ENCODE assay signal across 12 cellular contexts in the genomic region with DNA sequence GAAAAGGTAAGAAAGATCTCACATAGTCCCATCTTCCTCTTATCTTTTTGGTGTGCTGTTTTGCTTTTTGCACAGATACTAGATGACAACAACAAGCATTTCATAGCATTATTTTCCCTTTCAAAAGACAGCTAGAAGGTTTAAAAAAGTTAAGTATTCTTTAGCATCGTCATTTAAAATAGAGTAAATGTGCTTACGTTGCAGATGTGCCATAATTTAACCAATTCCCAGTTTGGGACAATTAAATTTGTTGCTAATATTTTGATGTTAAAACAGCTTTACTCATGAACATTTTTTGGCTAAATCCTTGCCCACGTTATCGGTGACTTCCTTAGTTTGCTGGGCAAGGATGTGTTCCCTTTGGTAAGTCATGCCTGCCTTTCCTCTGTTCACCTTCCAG. TPM values are rescaled to one million over a fixed set of nuclear protein-coding genes. Genes with fewer than 3 reads are reported as not detected.
DNase-seq lines count a peak whose midpoint lies in the region; ATAC-seq and TF ChIP-seq lines count a peak whose summit lies in the region.
"Had no signal": no experiment of that assay in that cellular context is flagged by ENCODE, and none has a peak within 500 bp of the region (broad histone marks: within the 10 kb centered on the region; RNA-seq: fewer than 3 reads in every experiment).

No MANE protein-coding gene starts in this region.

- intact Hi-C loops in activated CD8-positive, alpha-beta T cell treated with anti-CD3 and anti-CD28 coated beads for 36 hours (cut with micrococcal nuclease): no loop called here

- H3K4me1 ChIP-seq in CD4-positive, CD25-positive, alpha-beta regulatory T cell (ENCODE audit: control insufficient read depth, insufficient read depth, low read length, poor library complexity, severe bottlenecking): peaks cover 48% of the 10 kb centered on the region
- peaks cover 43% of the 10 kb centered on the region for H3K4me1 ChIP-seq in osteoblast (ENCODE audit: insufficient read depth, low read length)
- H3K4me1 ChIP-seq in upper lobe of left lung: peaks cover 14 to 17% (median 15%) of the 10 kb centered on the region in 4 donors

- peak overlapping the region; percentile 58 for H3K4me2 ChIP-seq in osteoblast (ENCODE audit: insufficient read depth, low read length)

- H3K4me3 Mint-ChIP-seq in activated CD8-positive, alpha-beta T cell treated with anti-CD3 and anti-CD28 coated beads for 36 hours: no peak overlapping the region
- no peak overlapping the region for H3K4me3 Mint-ChIP-seq in activated CD8-positive, alpha-beta T cell treated with anti-CD3 and anti-CD28 coated beads, Interleukin-2, amount 10 ng/mL, durations not matched to agents 7 days and 5 days
- peak overlapping the region in 1 of 4 donors; percentile 100 for H3K4me3 Mint-ChIP-seq in CD4-positive, CD25-positive, alpha-beta regulatory T cell
- no peak overlapping the region for H3K4me3 Mint-ChIP-seq in activated naive CD8-positive, alpha-beta T cell treated with anti-CD3 and anti-CD28 coated beads, Interleukin-2, amount 50 U/mL, for 24 hours

- no peaks in the 10 kb centered on the region for H3K9me3 Mint-ChIP-seq in activated CD8-positive, alpha-beta T cell treated with anti-CD3 and anti-CD28 coated beads for 36 hours
- H3K9me3 Mint-ChIP-seq in activated CD8-positive, alpha-beta T cell treated with anti-CD3 and anti-CD28 coated beads, Interleukin-2, amount 10 ng/mL, durations not matched to agents 7 days and 5 days (ENCODE audit: insufficient read depth): no peaks in the 10 kb centered on the region
- H3K9me3 Mint-ChIP-seq in CD4-positive, CD25-positive, alpha-beta regulatory T cell: no peaks in the 10 kb centered on the region
- H3K9me3 Mint-ChIP-seq in activated naive CD8-positive, alpha-beta T cell treated with anti-CD3 and anti-CD28 coated beads, Interleukin-2, amount 50 U/mL, for 24 hours: peaks cover 4% of the 10 kb centered on the region

- H3K4me1 Mint-ChIP-seq in activated CD8-positive, alpha-beta T cell treated with anti-CD3 and anti-CD28 coated beads for 36 hours (ENCODE audit: low read depth): peaks cover 72% of the 10 kb centered on the region
- H3K4me1 Mint-ChIP-seq in activated CD8-positive, alpha-beta T cell treated with anti-CD3 and anti-CD28 coated beads, Interleukin-2, amount 10 ng/mL, durations not matched to agents 7 days and 5 days (ENCODE audit: low read depth): peaks cover 48% of the 10 kb centered on the region
- H3K4me1 Mint-ChIP-seq in CD4-positive, CD25-positive, alpha-beta regulatory T cell: peaks cover 36 to 72% (median 54%) of the 10 kb centered on the region in 4 donors
- peaks cover 80% of the 10 kb centered on the region for H3K4me1 Mint-ChIP-seq in activated naive CD8-positive, alpha-beta T cell treated with anti-CD3 and anti-CD28 coated beads, Interleukin-2, amount 50 U/mL, for 24 hours

- TF ChIP-seq POLR2A in upper lobe of left lung (IDR thresholded peaks at IDR 0.05): no peak

- ATAC-seq in activated CD8-positive, alpha-beta T cell treated with anti-CD3 and anti-CD28 coated beads for 36 hours: no peak
- ATAC-seq in activated CD8-positive, alpha-beta T cell treated with anti-CD3 and anti-CD28 coated beads, Interleukin-2, amount 10 ng/mL, durations not matched to agents 7 days and 5 days: no peak
- no peak for ATAC-seq in CD4-positive, CD25-positive, alpha-beta regulatory T cell (ENCODE audit: low read depth in 2 of 2)
- ATAC-seq in activated naive CD8-positive, alpha-beta T cell treated with anti-CD3 and anti-CD28 coated beads, Interleukin-2, amount 50 U/mL, for 24 hours: no peak
- ATAC-seq in GM21825 (IDR thresholded peaks at IDR 0.05; ENCODE audit: unreplicated experiment): no peak
- ATAC-seq in upper lobe of left lung (ENCODE audit: low FRiP score in 2 of 2): no peak

- DNase-seq in activated CD8-positive, alpha-beta T cell treated with anti-CD3 and anti-CD28 coated beads for 36 hours: no peak
- DNase-seq in activated CD8-positive, alpha-beta T cell treated with anti-CD3 and anti-CD28 coated beads, Interleukin-2, amount 10 ng/mL, durations not matched to agents 7 days and 5 days: no peak
- DNase-seq in CD4-positive, CD25-positive, alpha-beta regulatory T cell: no peak
- no peak for DNase-seq in activated naive CD8-positive, alpha-beta T cell treated with anti-CD3 and anti-CD28 coated beads, Interleukin-2, amount 50 U/mL, for 24 hours
- DNase-seq in osteoblast (ENCODE audit: insufficient read length, low spot score, missing footprints): no peak
- DNase-seq in NCI-H1694 (lab: John Stamatoyannopoulos, UW): no peak
- DNase-seq in upper lobe of left lung: no peak
- DNase-seq: GDM1, NCI-H1048, NCI-H1436 treated with DMSO at 0.1 percent for 48 hours had no signal

- POLR2A ChIA-PET in activated CD8-positive, alpha-beta T cell treated with anti-CD3 and anti-CD28 coated beads for 36 hours (lab: Charles Lee): no interaction called here
- POLR2A ChIA-PET in activated CD8-positive, alpha-beta T cell treated with anti-CD3 and anti-CD28 coated beads, Interleukin-2, amount 10 ng/mL, durations not matched to agents 7 days and 5 days (lab: Charles Lee): no interaction called here

- CTCF ChIA-PET in activated CD8-positive, alpha-beta T cell treated with anti-CD3 and anti-CD28 coated beads for 36 hours (lab: Charles Lee): interaction anchor here (2.1 to 9.9 kb wide), 2 partner anchors 10 to 23 kb away, joined by 5 to 195 read pairs; no protein-coding TSS in a partner anchor
- CTCF ChIA-PET in activated CD8-positive, alpha-beta T cell treated with anti-CD3 and anti-CD28 coated beads, Interleukin-2, amount 10 ng/mL, durations not matched to agents 7 days and 5 days (lab: Charles Lee): interaction anchor here (0.8 to 9.9 kb wide), 5 partner anchors 14 to 45 kb away, joined by 3 to 295 read pairs (median 4); partner anchors contain the start of gene SLU7

- H3K27me3 Mint-ChIP-seq in activated CD8-positive, alpha-beta T cell treated with anti-CD3 and anti-CD28 coated beads for 36 hours: no peaks in the 10 kb centered on the region
- peaks cover 2% of the 10 kb centered on the region for H3K27me3 Mint-ChIP-seq in activated CD8-positive, alpha-beta T cell treated with anti-CD3 and anti-CD28 coated beads, Interleukin-2, amount 10 ng/mL, durations not matched to agents 7 days and 5 days (ENCODE audit: low read depth)
- no peaks in the 10 kb centered on the region for H3K27me3 Mint-ChIP-seq in CD4-positive, CD25-positive, alpha-beta regulatory T cell
- H3K27me3 Mint-ChIP-seq in activated naive CD8-positive, alpha-beta T cell treated with anti-CD3 and anti-CD28 coated beads, Interleukin-2, amount 50 U/mL, for 24 hours: no peaks in the 10 kb centered on the region

- H3K36me3 ChIP-seq in CD4-positive, CD25-positive, alpha-beta regulatory T cell (ENCODE audit: control insufficient read depth, insufficient read depth, low read length): no peaks in the 10 kb centered on the region
- H3K36me3 ChIP-seq in osteoblast (ENCODE audit: insufficient read depth, low read length) (no peaks in the 10 kb centered on the region), upper lobe of left lung (no peaks in the 10 kb centered on the region)

- no peak overlapping the region for H2AFZ ChIP-seq in osteoblast (ENCODE audit: low read length)

- WGBS in upper lobe of left lung, 2 donors: 91% methylated on average over 4 of the region's 4 CpGs

- no peaks in the 10 kb centered on the region for H3K9me3 ChIP-seq in CD4-positive, CD25-positive, alpha-beta regulatory T cell (ENCODE audit: control insufficient read depth in 2 of 2, low read length in 2 of 2)
- H3K9me3 ChIP-seq in osteoblast (ENCODE audit: low read depth, low read length) (no peaks in the 10 kb centered on the region), upper lobe of left lung (no peaks in the 10 kb centered on the region)

- no peaks in the 10 kb centered on the region for H4K20me1 ChIP-seq in osteoblast (ENCODE audit: insufficient read depth, low read length)

- no peaks in the 10 kb centered on the region for H3K27me3 ChIP-seq in CD4-positive, CD25-positive, alpha-beta regulatory T cell (ENCODE audit: control insufficient read depth, insufficient read depth, low read length)
- H3K27me3 ChIP-seq in osteoblast (ENCODE audit: insufficient read depth, low read length) (no peaks in the 10 kb centered on the region), upper lobe of left lung (no peaks in the 10 kb centered on the region)

- H3K27ac ChIP-seq in CD4-positive, CD25-positive, alpha-beta regulatory T cell (ENCODE audit: insufficient read depth, low read length, poor library complexity, severe bottlenecking): peak overlapping the region; percentile 95
- H3K27ac ChIP-seq in osteoblast (ENCODE audit: low read depth, low read length): no peak overlapping the region
- H3K27ac ChIP-seq in upper lobe of left lung: no peak overlapping the region
- H3K27ac ChIP-seq: C4-2B had no signal

- TF ChIP-seq EP300 in upper lobe of left lung (IDR thresholded peaks at IDR 0.05): no peak

- H3K36me3 Mint-ChIP-seq in activated CD8-positive, alpha-beta T cell treated with anti-CD3 and anti-CD28 coated beads for 36 hours (ENCODE audit: low read depth): peaks cover 2% of the 10 kb centered on the region
- no peaks in the 10 kb centered on the region for H3K36me3 Mint-ChIP-seq in activated CD8-positive, alpha-beta T cell treated with anti-CD3 and anti-CD28 coated beads, Interleukin-2, amount 10 ng/mL, durations not matched to agents 7 days and 5 days (ENCODE audit: low read depth)
- no peaks in the 10 kb centered on the region for H3K36me3 Mint-ChIP-seq in CD4-positive, CD25-positive, alpha-beta regulatory T cell
- H3K36me3 Mint-ChIP-seq in activated naive CD8-positive, alpha-beta T cell treated with anti-CD3 and anti-CD28 coated beads, Interleukin-2, amount 50 U/mL, for 24 hours (ENCODE audit: low read depth): peaks cover 6% of the 10 kb centered on the region

- peak overlapping the region; percentile 93 for H3K27ac Mint-ChIP-seq in activated CD8-positive, alpha-beta T cell treated with anti-CD3 and anti-CD28 coated beads for 36 hours
- no peak overlapping the region for H3K27ac Mint-ChIP-seq in activated CD8-positive, alpha-beta T cell treated with anti-CD3 and anti-CD28 coated beads, Interleukin-2, amount 10 ng/mL, durations not matched to agents 7 days and 5 days
- H3K27ac Mint-ChIP-seq in CD4-positive, CD25-positive, alpha-beta regulatory T cell: peak overlapping the region; percentile 87 to 100 (median 99)
- H3K27ac Mint-ChIP-seq in activated naive CD8-positive, alpha-beta T cell treated with anti-CD3 and anti-CD28 coated beads, Interleukin-2, amount 50 U/mL, for 24 hours: peak overlapping the region; percentile 93

- TF ChIP-seq CTCF in activated CD8-positive, alpha-beta T cell treated with anti-CD3 and anti-CD28 coated beads for 36 hours (IDR thresholded peaks at IDR 0.05): no peak
- TF ChIP-seq CTCF in osteoblast (IDR thresholded peaks at IDR 0.05; ENCODE audit: extremely low read depth, low read depth, low read length) (no peak), upper lobe of left lung (IDR thresholded peaks at IDR 0.05) (no peak)

- no peak overlapping the region for H3K4me3 ChIP-seq in CD4-positive, CD25-positive, alpha-beta regulatory T cell (ENCODE audit: low read depth, low read length)
- H3K4me3 ChIP-seq in osteoblast (ENCODE audit: insufficient read depth, low read length): no peak overlapping the region
- no peak overlapping the region for H3K4me3 ChIP-seq in upper lobe of left lung

- no peaks in the 10 kb centered on the region for H3K79me2 ChIP-seq in osteoblast (ENCODE audit: insufficient read depth, low read length)

RNA-seq across cellular contexts. Expression of gene PTTG1, which starts 41.6 kb away (rescaled TPM):
- 100 to 1,000 TPM; 132 to 139 TPM for total RNA-seq in activated CD8-positive, alpha-beta T cell treated with anti-CD3 and anti-CD28 coated beads for 36 hours
- 100 to 1,000 TPM; 138 to 140 TPM for total RNA-seq in activated CD8-positive, alpha-beta T cell treated with anti-CD3 and anti-CD28 coated beads, Interleukin-2, amount 10 ng/mL, durations not matched to agents 7 days and 5 days
- total RNA-seq in CD4-positive, CD25-positive, alpha-beta regulatory T cell: 44.5 TPM
- polyA plus RNA-seq in CD4-positive, CD25-positive, alpha-beta regulatory T cell: 100 to 1,000 TPM in 3 of 4 donors, 10 to 100 TPM in 1; 87.8 to 148 (median 108) TPM
- 29.8 and 41.3 TPM in 2 replicates for total RNA-seq in osteoblast
- 10 to 100 TPM in 3 of 6 donors, 1 to 10 TPM in 3; 4.3 to 34.8 (median 9.6) TPM for total RNA-seq in upper lobe of left lung

RNA-seq across cellular contexts. Expression of gene SLU7, which starts 44.3 kb away (rescaled TPM):
- total RNA-seq in activated CD8-positive, alpha-beta T cell treated with anti-CD3 and anti-CD28 coated beads for 36 hours: 10 to 100 TPM; 38.4 to 40.9 TPM
- 10 to 100 TPM; 41.0 to 46.9 TPM for total RNA-seq in activated CD8-positive, alpha-beta T cell treated with anti-CD3 and anti-CD28 coated beads, Interleukin-2, amount 10 ng/mL, durations not matched to agents 7 days and 5 days
- 106 TPM for total RNA-seq in CD4-positive, CD25-positive, alpha-beta regulatory T cell
- polyA plus RNA-seq in CD4-positive, CD25-positive, alpha-beta regulatory T cell: 100 to 1,000 TPM in 2 of 4 donors, 10 to 100 TPM in 2; 69.8 to 115 (median 93.3) TPM
- 54.5 and 75.6 TPM in 2 replicates for total RNA-seq in osteoblast
- 100 to 1,000 TPM in 2 of 6 donors, 10 to 100 TPM in 4; 26.7 to 115 (median 60.7) TPM for total RNA-seq in upper lobe of left lung
